Comparison of ENCODE assay signal across 15 cellular contexts in genomic region chr1:243323481-243323880, GRCh38.
DNase-seq lines count a peak whose midpoint lies in the region; TF ChIP-seq lines count a peak whose summit lies in the region.
"Had no signal": no experiment of that assay in that cellular context is flagged by ENCODE, and none has a peak within 500 bp of the region (broad histone marks: within the 10 kb centered on the region; RNA-seq: fewer than 3 reads in every experiment).

No MANE protein-coding gene starts in this region.

- H2BK120ac ChIP-seq in mesenchymal stem cell (ENCODE audit: low read depth, low read length) = no peak overlapping the region

- H4K91ac ChIP-seq in mesenchymal stem cell (ENCODE audit: low read length) = no peak overlapping the region

- H3K4me1 ChIP-seq in HEK293 (ENCODE audit: control insufficient read depth, insufficient read depth, low read length) = no peaks in the 10 kb centered on the region
- no peaks in the 10 kb centered on the region for H3K4me1 ChIP-seq in mesenchymal stem cell (ENCODE audit: control insufficient read depth, insufficient read depth, low read depth, low read length)

- no peak overlapping the region for H2BK12ac ChIP-seq in mesenchymal stem cell (ENCODE audit: low read length in 2 of 2)

- H3K27me3 ChIP-seq in mesenchymal stem cell (ENCODE audit: control insufficient read depth in 1 of 2, insufficient read depth in 1 of 2, low read length in 2 of 2) = no peaks in the 10 kb centered on the region
- H3K27me3 ChIP-seq: MG63 had no signal

- H2BK5ac ChIP-seq in mesenchymal stem cell (ENCODE audit: low read depth, low read length, poor library complexity, severe bottlenecking) = no peak overlapping the region

- H3K9ac ChIP-seq in mesenchymal stem cell (ENCODE audit: low read length) = peak overlapping the region; percentile 34

- H2AK5ac ChIP-seq in mesenchymal stem cell (ENCODE audit: low read length, severe bottlenecking) = no peak overlapping the region

- no peak overlapping the region for H3K23ac ChIP-seq in mesenchymal stem cell (ENCODE audit: low read length in 2 of 2)

- H3K4ac ChIP-seq in mesenchymal stem cell (ENCODE audit: low read depth in 1 of 2, low read length in 2 of 2) = no peak overlapping the region

- H3K27ac Mint-ChIP-seq in CD14-positive monocyte = peak overlapping the region in 6 of 7 donors; percentile 19 to 85 (median 78)
- peak overlapping the region; percentile 31 for H3K27ac Mint-ChIP-seq in dendritic cell treated with granulocyte-macrophage colony-stimulating factor and Interleukin-4, amounts not matched to agents 40 ng/mL and 50 ng/mL, for 4 days

- intact Hi-C loops in CD14-positive monocyte (cut with micrococcal nuclease) = loop anchor here (5.0 to 10.0 kb wide), 2 partner anchors 66 to 99 kb away; partner anchors contain the start of genes CEP170 (in 1 of the 2) and SDCCAG8 (in 1 of the 2)
- intact Hi-C loops in dendritic cell treated with granulocyte-macrophage colony-stimulating factor and Interleukin-4, amounts not matched to agents 40 ng/mL and 50 ng/mL, for 4 days (cut with micrococcal nuclease) = loop anchor here (5.0 to 10.0 kb wide), 2 partner anchors 36 to 869 kb away; no protein-coding TSS in a partner anchor

- H4K8ac ChIP-seq in mesenchymal stem cell (ENCODE audit: low read length) = no peak overlapping the region

- no peaks in the 10 kb centered on the region for H3K27me3 Mint-ChIP-seq in CD14-positive monocyte (ENCODE audit: low read depth in 3 of 3)
- no peaks in the 10 kb centered on the region for H3K27me3 Mint-ChIP-seq in dendritic cell treated with granulocyte-macrophage colony-stimulating factor and Interleukin-4, amounts not matched to agents 40 ng/mL and 50 ng/mL, for 4 days
- H3K27me3 Mint-ChIP-seq: CD4-positive, alpha-beta memory T cell had no signal

- POLR2A ChIA-PET in HEK293 (lab: Yijun Ruan, JAX) = interaction anchor here (2.1 kb wide), 1 partner anchor 68 kb away, joined by 9 read pairs; the partner anchor contains the start of genes CEP170 and SDCCAG8

- H3K27ac ChIP-seq in HEK293 (ENCODE audit: extremely low read depth, low read depth, low read length) (no peak overlapping the region), mesenchymal stem cell (ENCODE audit: low read length, poor library complexity, severe bottlenecking) (no peak overlapping the region)

- no peak overlapping the region for H3K4me2 ChIP-seq in mesenchymal stem cell (ENCODE audit: low read length, poor library complexity, severe bottlenecking)

- 64% methylated on average over 4 of the region's 4 CpGs for WGBS in mesenchymal stem cell

- H2BK15ac ChIP-seq in mesenchymal stem cell (ENCODE audit: low read depth, poor library complexity, severe bottlenecking) = no peak overlapping the region

- DNase-seq in CD14-positive monocyte (ENCODE audit: low spot score) (no peak), mesenchymal stem cell (peak; percentile 41), NCI-H146 treated with DMSO at 0.1 percent for 48 hours (lab: John Stamatoyannopoulos, UW; ENCODE audit: unreplicated experiment) (no peak), NCI-H774 (lab: John Stamatoyannopoulos, UW) (no peak), hypothalamus (lab: John Stamatoyannopoulos, UW) (no peak)
- DNase-seq: CD4-positive, alpha-beta memory T cell; DMS79; KG1; MG63; NCI-H1092 treated with DMSO at 0.1 percent for 48 hours; NCI-H187; NCI-H446; RPMI8226 had no signal

- H3K4me3 Mint-ChIP-seq in CD14-positive monocyte = no peak overlapping the region
- H3K4me3 Mint-ChIP-seq in dendritic cell treated with granulocyte-macrophage colony-stimulating factor and Interleukin-4, amounts not matched to agents 40 ng/mL and 50 ng/mL, for 4 days = no peak overlapping the region
- H3K4me3 Mint-ChIP-seq: CD4-positive, alpha-beta memory T cell had no signal

- H3K36me3 ChIP-seq in HEK293 (ENCODE audit: control insufficient read depth in 2 of 2, insufficient read depth in 1 of 2, low read length in 2 of 2) (peaks cover 2 to 3% of the 10 kb centered on the region in 2 experiments; a peak in 2 of 3 replicates), mesenchymal stem cell (ENCODE audit: control insufficient read depth in 1 of 2, insufficient read depth in 2 of 2, low read depth in 1 of 2, low read length in 2 of 2) (peaks cover 8 to 57% of the 10 kb centered on the region in 2 experiments)
- H3K36me3 ChIP-seq: MG63 had no signal

- peaks cover 16 to 20% of the 10 kb centered on the region in 2 donors for H3K36me3 Mint-ChIP-seq in CD14-positive monocyte
- peaks cover 42% of the 10 kb centered on the region for H3K36me3 Mint-ChIP-seq in dendritic cell treated with granulocyte-macrophage colony-stimulating factor and Interleukin-4, amounts not matched to agents 40 ng/mL and 50 ng/mL, for 4 days (ENCODE audit: low read depth)

- H3K18ac ChIP-seq in mesenchymal stem cell (ENCODE audit: low read depth in 1 of 2, low read length in 2 of 2) = no peak overlapping the region

- no peak overlapping the region for H3K14ac ChIP-seq in mesenchymal stem cell (ENCODE audit: low read length in 2 of 2)

- peaks cover 0 to 3% (median 0%) of the 10 kb centered on the region in 7 donors for H3K9me3 Mint-ChIP-seq in CD14-positive monocyte
- H3K9me3 Mint-ChIP-seq in dendritic cell treated with granulocyte-macrophage colony-stimulating factor and Interleukin-4, amounts not matched to agents 40 ng/mL and 50 ng/mL, for 4 days = no peaks in the 10 kb centered on the region

- CTCF ChIA-PET in HEK293 (lab: Yijun Ruan, JAX) = interaction anchor here (0.6 to 1.9 kb wide), 4 partner anchors 42 to 868 kb away, joined by 3 to 11 read pairs (median 4); no protein-coding TSS in a partner anchor

- H3K4me1 Mint-ChIP-seq in CD14-positive monocyte = peaks cover 10% of the 10 kb centered on the region
- peaks cover 32% of the 10 kb centered on the region for H3K4me1 Mint-ChIP-seq in dendritic cell treated with granulocyte-macrophage colony-stimulating factor and Interleukin-4, amounts not matched to agents 40 ng/mL and 50 ng/mL, for 4 days (ENCODE audit: low read depth)

- H3K79me1 ChIP-seq in mesenchymal stem cell (replicated peaks; ENCODE audit: low read length, poor library complexity, severe bottlenecking) = peaks cover 9% of the 10 kb centered on the region

- H2AFZ ChIP-seq in mesenchymal stem cell (ENCODE audit: low read depth, low read length) = no peak overlapping the region

- H3K4me3 ChIP-seq in HEK293 (ENCODE audit: low read depth, low read length) = no peak overlapping the region
- no peak overlapping the region for H3K4me3 ChIP-seq in mesenchymal stem cell (ENCODE audit: insufficient read depth in 1 of 2, low read depth in 1 of 2, low read length in 2 of 2)
- H3K4me3 ChIP-seq: MG63 had no signal

- no peaks in the 10 kb centered on the region for H3K9me3 ChIP-seq in HEK293 (ENCODE audit: control insufficient read depth, insufficient read depth, low read depth, low read length)
- no peaks in the 10 kb centered on the region for H3K9me3 ChIP-seq in mesenchymal stem cell (ENCODE audit: control insufficient read depth, low read length)
- H3K9me3 ChIP-seq: MG63 had no signal

- TF ChIP-seq CTCF in CD14-positive monocyte (IDR thresholded peaks at IDR 0.05) = no peak
- TF ChIP-seq CTCF in HEK293 (tag by site-specific recombination; IDR thresholded peaks at IDR 0.05) = no peak

TF ChIP-seq in HEK293, 187 proteins besides CTCF, POLR2A, EP300 and RAD21:
- TF ChIP-seq SALL2 (tag by site-specific recombination; IDR thresholded peaks at IDR 0.05; ENCODE audit: borderline replicate concordance) (no peak), PRDM1 (tag by site-specific recombination; IDR thresholded peaks at IDR 0.05) (0 out of 2 replicates have a peak, but pooled peaks have one; percentile 17)
